15 cellular contexts compared by ENCODE assay signal in genomic region chr17:50589112-50589712, GRCh38. TPM values are rescaled to one million over a fixed set of nuclear protein-coding genes. Genes with fewer than 3 reads are reported as not detected.
DNase-seq lines count a peak whose midpoint lies in the region; ATAC-seq and TF ChIP-seq lines count a peak whose summit lies in the region.
"Had no signal": no experiment of that assay in that cellular context is flagged by ENCODE, and none has a peak within 500 bp of the region (broad histone marks: within the 10 kb centered on the region; RNA-seq: fewer than 3 reads in every experiment).

No MANE protein-coding gene starts in this region.

- H3K36me3 Mint-ChIP-seq in brain (no peaks in the 10 kb centered on the region), type B pancreatic cell (no peaks in the 10 kb centered on the region)

- H3K4me3 Mint-ChIP-seq in brain (peak overlapping the region; percentile 5 to 46 (median 22)), type B pancreatic cell (peak overlapping the region; percentile 25)
- H3K4me3 Mint-ChIP-seq: activated CD4-positive, alpha-beta memory T cell treated with anti-CD3 and anti-CD28 coated beads, Interleukin-2, amount 10 ng/mL, durations not matched to agents 7 days and 5 days had no signal

- H3K27me3 Mint-ChIP-seq in brain (no peaks in the 10 kb centered on the region), type B pancreatic cell (peaks cover 9% of the 10 kb centered on the region)

- ATAC-seq in Right ventricle myocardium superior (ENCODE audit: poor library complexity) (peak; percentile 2), left ventricle myocardium superior (no peak), left lobe of liver (peak; percentile 66), HG03025 (IDR thresholded peaks at IDR 0.05; ENCODE audit: low FRiP score, unreplicated experiment) (no peak)

- no peak for TF ChIP-seq CTCF in brain (conservative IDR thresholded peaks at IDR 0.05)
- no peak for TF ChIP-seq CTCF in type B pancreatic cell (conservative IDR thresholded peaks at IDR 0.05)

- DNase-seq in Right ventricle myocardium superior, result no peak
- no peak for DNase-seq in left ventricle myocardium superior
- DNase-seq in left lobe of liver (ENCODE audit: low spot score), result no peak
- no peak for DNase-seq in type B pancreatic cell (ENCODE audit: extremely low spot score, unreplicated experiment)
- DNase-seq in NCI-H524 treated with DMSO at 0.1 percent for 48 hours (lab: John Stamatoyannopoulos, UW), result no peak
- no peak for DNase-seq in hippocampal formation (lab: John Stamatoyannopoulos, UW)
- DNase-seq: activated CD4-positive, alpha-beta memory T cell treated with anti-CD3 and anti-CD28 coated beads, Interleukin-2, amount 10 ng/mL, durations not matched to agents 7 days and 5 days; Calu3; KG1; NCI-H1694 treated with DMSO at 0.1 percent for 48 hours; SHP77; stimulated activated CD4-positive, alpha-beta T cell treated with anti-CD3 and anti-CD28 coated beads, Interleukin-12 subunit alpha, Interleukin-12 subunit beta, amount 100 ng/mL, for 4 hours had no signal

- H3K4me1 Mint-ChIP-seq in brain, result peaks cover 98% of the 10 kb centered on the region
- H3K4me1 Mint-ChIP-seq in type B pancreatic cell (ENCODE audit: unreplicated experiment), result peaks cover 48% of the 10 kb centered on the region
- H3K4me1 Mint-ChIP-seq: activated CD4-positive, alpha-beta memory T cell treated with anti-CD3 and anti-CD28 coated beads, Interleukin-2, amount 10 ng/mL, durations not matched to agents 7 days and 5 days had no signal

- no peaks in the 10 kb centered on the region for H3K9me3 Mint-ChIP-seq in brain
- H3K9me3 Mint-ChIP-seq in type B pancreatic cell, result no peaks in the 10 kb centered on the region
- H3K9me3 Mint-ChIP-seq: activated CD4-positive, alpha-beta memory T cell treated with anti-CD3 and anti-CD28 coated beads, Interleukin-2, amount 10 ng/mL, durations not matched to agents 7 days and 5 days had no signal

- intact Hi-C loops in Right ventricle myocardium superior (cut with DNase I), result no loop called here
- intact Hi-C loops in left ventricle myocardium superior (cut with micrococcal nuclease), result no loop called here

- H3K27ac Mint-ChIP-seq in brain (peak overlapping the region; percentile 83 to 95 (median 90)), type B pancreatic cell (no peak overlapping the region)
- H3K27ac Mint-ChIP-seq: activated CD4-positive, alpha-beta memory T cell treated with anti-CD3 and anti-CD28 coated beads, Interleukin-2, amount 10 ng/mL, durations not matched to agents 7 days and 5 days had no signal

RNA-seq across cellular contexts. Expression of gene CACNA1G, which starts 28.7 kb away (rescaled TPM):
- total RNA-seq in Right ventricle myocardium superior (0.24 TPM), left ventricle myocardium superior (0.25 TPM), left lobe of liver (0.10 TPM), type B pancreatic cell (ENCODE audit: low replicate concordance) (1.9 and 27.8 TPM in 2 replicates)
- 2.0 TPM for polyA plus RNA-seq in brain (ENCODE audit: insufficient read depth, low read depth, low replicate concordance)
- total RNA-seq: activated CD4-positive, alpha-beta memory T cell treated with anti-CD3 and anti-CD28 coated beads, Interleukin-2, amount 10 ng/mL, durations not matched to agents 7 days and 5 days; Calu3 had no signal

RNA-seq across cellular contexts. Expression of gene SPATA20, which starts 42.2 kb away (rescaled TPM):
- total RNA-seq in Right ventricle myocardium superior (58.2 TPM), left ventricle myocardium superior (68.7 TPM), left lobe of liver (40.6 TPM), type B pancreatic cell (ENCODE audit: low replicate concordance) (40.3 and 51.3 TPM in 2 replicates)
- 22.1 TPM for polyA plus RNA-seq in brain (ENCODE audit: insufficient read depth, low read depth, low replicate concordance)

RNA-seq across cellular contexts. Expression of gene ABCC3, which starts 45.5 kb away (rescaled TPM):
- total RNA-seq in Right ventricle myocardium superior (0.43 TPM), left ventricle myocardium superior (0.37 TPM), left lobe of liver (326 TPM), type B pancreatic cell (ENCODE audit: low replicate concordance) (10.6 and 13.3 TPM in 2 replicates)
- 0.97 TPM for polyA plus RNA-seq in brain (ENCODE audit: insufficient read depth, low read depth, low replicate concordance)

RNA-seq across cellular contexts. Expression of gene EPN3, which starts 56.7 kb away (rescaled TPM):
- total RNA-seq in Right ventricle myocardium superior, result 17.7 TPM
- 33.4 TPM for total RNA-seq in left ventricle myocardium superior
- 2.1 TPM for polyA plus RNA-seq in brain (ENCODE audit: insufficient read depth, low read depth, low replicate concordance)
- total RNA-seq in left lobe of liver, result 0.35 TPM
- total RNA-seq in type B pancreatic cell (ENCODE audit: low replicate concordance), result 41.7 and 72.1 TPM in 2 replicates
- total RNA-seq: activated CD4-positive, alpha-beta memory T cell treated with anti-CD3 and anti-CD28 coated beads, Interleukin-2, amount 10 ng/mL, durations not matched to agents 7 days and 5 days had no signal
- polyA plus RNA-seq: AG04450 had no signal

Comparison
In these comparisons a context has a peak if more than half of its experiments do, and no peak if none do; other contexts are left out.
1. ATAC-seq: peak in Right ventricle myocardium superior (single experiment) and left lobe of liver (single experiment); none in left ventricle myocardium superior (single experiment) and HG03025 (single experiment).
2. RNA of gene ABCC3, which starts 45.5 kb away (total RNA-seq): 326 TPM in left lobe of liver (single experiment); 10.6 to 13.3 TPM in type B pancreatic cell, 0.43 TPM in Right ventricle myocardium superior (single experiment) and 0.37 TPM in left ventricle myocardium superior (single experiment); every median in the first group is over 10 times any median in the second.